ENCODE assay signal across 19 cellular contexts in genomic region chr4:24044610-24045589, GRCh38.
A peak's percentile ranks its signal among the peaks of the same experiment; 100 is the strongest.
DNase-seq lines count a peak whose midpoint lies in the region; ATAC-seq, FAIRE-seq and TF ChIP-seq lines count a peak whose summit lies in the region.
"Had no signal": no experiment of that assay in that cellular context is flagged by ENCODE, and none has a peak within 500 bp of the region (broad histone marks: within the 10 kb centered on the region; RNA-seq: fewer than 3 reads in every experiment).

No MANE protein-coding gene starts in this region.

- CTCF ChIA-PET in A549 (lab: Yijun Ruan, JAX) (no interaction called here), H1 (lab: Charles Lee; ENCODE audit: partially characterized antibody) (interaction anchor here (0.6 to 4.1 kb wide), 6 partner anchors 8 to 374 kb away, joined by 3 to 30 read pairs (median 3); no protein-coding TSS in a partner anchor)

- no peak overlapping the region for H3K27ac Mint-ChIP-seq in H9
- no peak overlapping the region for H3K27ac Mint-ChIP-seq in activated naive CD4-positive, alpha-beta T cell treated with anti-CD3 and anti-CD28 coated beads, Interleukin-2, amount 50 U/mL, for 72 hours
- H3K27ac Mint-ChIP-seq: CD4-positive, alpha-beta T cell had no signal

- H3K4me2 ChIP-seq in A549, result no peak overlapping the region
- no peak overlapping the region for H3K4me2 ChIP-seq in H9 (ENCODE audit: insufficient read depth, insufficient read length, low read length)
- H3K4me2 ChIP-seq in H1 (ENCODE audit: insufficient read depth in 1 of 2, low read depth in 2 of 2, low read length in 2 of 2), result no peak overlapping the region
- no peak overlapping the region for H3K4me2 ChIP-seq in neuronal stem cell (ENCODE audit: insufficient read depth, low read length, poor library complexity, severe bottlenecking)
- H3K4me2 ChIP-seq: KMS-11 had no signal

- H3K9me3 Mint-ChIP-seq in H9, result no peaks in the 10 kb centered on the region
- peaks cover 0 to 3% of the 10 kb centered on the region in 2 donors for H3K9me3 Mint-ChIP-seq in activated naive CD4-positive, alpha-beta T cell treated with anti-CD3 and anti-CD28 coated beads, Interleukin-2, amount 50 U/mL, for 72 hours
- H3K9me3 Mint-ChIP-seq: CD4-positive, alpha-beta T cell had no signal

- H3K36me3 ChIP-seq in H1 (ENCODE audit: control insufficient read depth in 2 of 4, insufficient read depth in 4 of 4, low read length in 3 of 4), result no peaks in the 10 kb centered on the region
- no peaks in the 10 kb centered on the region for H3K36me3 ChIP-seq in neuronal stem cell (replicated peaks in 1 of 2; ENCODE audit: control insufficient read depth in 2 of 2, insufficient read depth in 2 of 2, low read length in 2 of 2)
- H3K36me3 ChIP-seq: HAP-1 had no signal

- H4K20me1 ChIP-seq in H9 (ENCODE audit: control insufficient read depth, insufficient read depth, insufficient read length) (no peaks in the 10 kb centered on the region), H1 (replicated peaks in 1 of 2; ENCODE audit: control insufficient read depth in 1 of 2, insufficient read depth in 2 of 2, low read length in 2 of 2) (no peaks in the 10 kb centered on the region)

- no peak overlapping the region for H2BK5ac ChIP-seq in H9 (ENCODE audit: insufficient read length, low read length)
- H2BK5ac ChIP-seq in H1 (ENCODE audit: low read depth, low read length), result no peak overlapping the region
- no peak overlapping the region for H2BK5ac ChIP-seq in neuronal stem cell (ENCODE audit: low read length)

- 26% methylated on average over 5 of the region's 5 CpGs for WGBS in A549 (ENCODE audit: missing lambda C conversion rate)
- WGBS in H9 (ENCODE audit: extremely low coverage, insufficient read length, low lambda C conversion rate), result no CpG with 5 or more reads among the region's 5 CpGs
- 76% methylated on average over 5 of the region's 5 CpGs; no CpG with 5 or more reads in 1 of the 2 experiments for WGBS in H1 (ENCODE audit: extremely low coverage in 1 of 2, insufficient coverage in 1 of 2, insufficient read length in 1 of 2, insufficient replicate concordance in 2 of 2, low coverage in 1 of 2, low lambda C conversion rate in 2 of 2, missing lambda C conversion rate in 1 of 2), 2 experiments
- no CpG with 5 or more reads among the region's 5 CpGs for WGBS in neuronal stem cell (ENCODE audit: extremely low coverage in 2 of 2, insufficient read length in 2 of 2, insufficient replicate concordance in 1 of 2), 2 donors

- TF ChIP-seq CTCF in A549 (IDR thresholded peaks at IDR 0.05) (no peak), H9 (conservative IDR thresholded peaks at IDR 0.05) (peak; percentile 56), H1 (IDR thresholded peaks at IDR 0.05; ENCODE audit: control extremely low read depth in 1 of 3, insufficient read depth in 1 of 3, low read depth in 1 of 3, low read length in 3 of 3) (peak in 1 of 3 experiments; percentile 25; a peak in 2 of 4 replicates)

- H2BK120ac ChIP-seq in H9 (ENCODE audit: low read depth, low read length, poor library complexity, severe bottlenecking) (no peak overlapping the region), H1 (replicated peaks; ENCODE audit: low read depth, low read length) (no peak overlapping the region), neuronal stem cell (ENCODE audit: low read depth, low read length) (no peak overlapping the region)

- no peak overlapping the region for H3K4ac ChIP-seq in H9 (ENCODE audit: low read depth, low read length)
- H3K4ac ChIP-seq in H1 (replicated peaks; ENCODE audit: insufficient read length, low read depth, low read length), result no peak overlapping the region
- no peak overlapping the region for H3K4ac ChIP-seq in neuronal stem cell (ENCODE audit: low read length)

- H2BK15ac ChIP-seq in H9 (ENCODE audit: low read depth, low read length), result no peak overlapping the region
- H2BK15ac ChIP-seq in H1 (ENCODE audit: low read length), result no peak overlapping the region
- no peak overlapping the region for H2BK15ac ChIP-seq in neuronal stem cell (ENCODE audit: low read length)

- no peak overlapping the region for H2AK5ac ChIP-seq in H9 (ENCODE audit: insufficient read length, low read length)
- H2AK5ac ChIP-seq in H1 (ENCODE audit: low read depth, low read length), result no peak overlapping the region
- no peak overlapping the region for H2AK5ac ChIP-seq in neuronal stem cell (ENCODE audit: low read depth, low read length)

- H3K9ac ChIP-seq in H9 (ENCODE audit: extremely low read depth, insufficient read length, low read length) (no peak overlapping the region), H1 (replicated peaks in 1 of 4; ENCODE audit: extremely low read depth in 1 of 4, low read depth in 3 of 4, low read length in 3 of 4) (no peak overlapping the region), neuronal stem cell (ENCODE audit: low read depth, low read length, poor library complexity) (no peak overlapping the region)
- H3K9ac ChIP-seq: KMS-11 had no signal

- TF ChIP-seq RAD21 in A549 (conservative IDR thresholded peaks at IDR 0.05 in 1 of 2, IDR thresholded peaks at IDR 0.05 in 1 of 2), result no peak
- 0 out of 4 replicates have a peak, but pooled peaks have one; percentile 11 to 22 for TF ChIP-seq RAD21 in H1 (IDR thresholded peaks at IDR 0.05 in 1 of 2, conservative IDR thresholded peaks at IDR 0.05 in 1 of 2; ENCODE audit: low read depth in 2 of 2, low read length in 2 of 2)

- no peak overlapping the region for H3T11ph ChIP-seq in H9 (ENCODE audit: low read length)

- TF ChIP-seq POLR2A in A549 (IDR thresholded peaks at IDR 0.05; ENCODE audit: low read length) (no peak), H1 (IDR thresholded peaks at IDR 0.05; ENCODE audit: control extremely low read depth in 1 of 2, low read depth in 2 of 2, low read length in 2 of 2) (no peak)

- POLR2A ChIA-PET in A549 (lab: Yijun Ruan, JAX), result no interaction called here
- POLR2A ChIA-PET in H1 (lab: Charles Lee; ENCODE audit: partially characterized antibody), result no interaction called here

- H3K23me2 ChIP-seq in H9 (ENCODE audit: insufficient read length, low read depth, low read length, poor library complexity, severe bottlenecking) (no peaks in the 10 kb centered on the region), H1 (ENCODE audit: low read depth, low read length) (no peaks in the 10 kb centered on the region)

- ATAC-seq in A549 (no peak), HG03469 (IDR thresholded peaks at IDR 0.05; ENCODE audit: unreplicated experiment) (no peak)
- no peak for ATAC-seq in activated naive CD4-positive, alpha-beta T cell treated with anti-CD3 and anti-CD28 coated beads, Interleukin-2, amount 50 U/mL, for 72 hours

- H3K9me3 ChIP-seq in A549 (no peaks in the 10 kb centered on the region), H9 (ENCODE audit: control insufficient read depth, low read depth, low read length) (no peaks in the 10 kb centered on the region), H1 (ENCODE audit: insufficient read depth in 2 of 2, low read depth in 1 of 2, low read length in 1 of 2) (no peaks in the 10 kb centered on the region), neuronal stem cell (replicated peaks in 1 of 2; ENCODE audit: control insufficient read depth in 2 of 2, insufficient read depth in 1 of 2, low read depth in 1 of 2, low read length in 2 of 2) (no peaks in the 10 kb centered on the region)
- H3K9me3 ChIP-seq: HAP-1 had no signal

- DNase-seq in A549 (ENCODE audit: low read depth in 1 of 2, low spot score in 1 of 2) (no peak), H9 (no peak), H1 (ENCODE audit: low read depth in 1 of 2, low spot score in 2 of 2) (no peak), neuronal stem cell (ENCODE audit: low spot score) (no peak)
- no peak for DNase-seq in stimulated activated CD4-positive, alpha-beta T cell treated with anti-CD3 and anti-CD28 coated beads, Interleukin-1b, Interleukin-23, amount 100 ng/mL, for 48 hours
- DNase-seq in activated naive CD4-positive, alpha-beta T cell treated with anti-CD3 and anti-CD28 coated beads, Interleukin-2, amount 50 U/mL, for 72 hours (ENCODE audit: low spot score in 2 of 2), result no peak
- DNase-seq: ACHN; AML-193; CD4-positive, alpha-beta T cell; DMS53; NCI-H1048; NCI-H1436 treated with DMSO at 0.1 percent for 48 hours; NCI-H2029 treated with DMSO at 0.1 percent for 48 hours; NCI-H510A; SHP77 treated with DMSO at 0.1 percent for 48 hours had no signal

- no peak overlapping the region for H2BK12ac ChIP-seq in H9 (ENCODE audit: insufficient read length, low read depth, low read length)
- no peak overlapping the region for H2BK12ac ChIP-seq in H1 (ENCODE audit: low read depth, low read length)
- no peak overlapping the region for H2BK12ac ChIP-seq in neuronal stem cell (ENCODE audit: low read length)

- H2AFZ ChIP-seq in H9 (ENCODE audit: low read length) (no peak overlapping the region), H1 (ENCODE audit: low read length) (peak overlapping the region; percentile 31; the same call in 1 of the 2 replicates), neuronal stem cell (ENCODE audit: low read length) (peak overlapping the region; percentile 52)

- FAIRE-seq in A549 (lab: Jason Lieb, UNC) (no peak), H1 (lab: Jason Lieb, UNC) (no peak)
- FAIRE-seq: GM19239 had no signal

- H2BK20ac ChIP-seq in H9 (ENCODE audit: low read depth, low read length, poor library complexity, severe bottlenecking) (no peak overlapping the region), H1 (ENCODE audit: low read length) (no peak overlapping the region)

- H4K8ac ChIP-seq in H9 (replicated peaks; ENCODE audit: insufficient read length, low read depth, low read length) (no peak overlapping the region), H1 (ENCODE audit: extremely low read depth, insufficient read depth, low read length) (no peak overlapping the region), neuronal stem cell (ENCODE audit: low read depth, low read length) (no peak overlapping the region)

- H4K5ac ChIP-seq in H9 (ENCODE audit: insufficient read length, low read depth, low read length), result no peak overlapping the region
- H4K5ac ChIP-seq in H1 (ENCODE audit: insufficient read length, low read depth, low read length), result no peak overlapping the region

- no peaks in the 10 kb centered on the region for H3K36me3 Mint-ChIP-seq in H9 (ENCODE audit: insufficient read depth in 1 of 3, low read depth in 3 of 3)
- no peaks in the 10 kb centered on the region for H3K36me3 Mint-ChIP-seq in activated naive CD4-positive, alpha-beta T cell treated with anti-CD3 and anti-CD28 coated beads, Interleukin-2, amount 50 U/mL, for 72 hours

- H3K79me1 ChIP-seq in H9 (ENCODE audit: insufficient read depth, low read depth, low read length, poor library complexity, severe bottlenecking), result no peaks in the 10 kb centered on the region
- no peaks in the 10 kb centered on the region for H3K79me1 ChIP-seq in H1 (ENCODE audit: low read depth, low read length)
- H3K79me1 ChIP-seq in neuronal stem cell (ENCODE audit: low read depth, low read length), result no peaks in the 10 kb centered on the region

- H3K27me3 ChIP-seq in H9 (ENCODE audit: insufficient read depth, low read length) (no peaks in the 10 kb centered on the region), H1 (replicated peaks in 1 of 4; ENCODE audit: control insufficient read depth in 3 of 4, extremely low read depth in 1 of 4, insufficient read depth in 3 of 4, low read length in 3 of 4) (no peaks in the 10 kb centered on the region), neuronal stem cell (ENCODE audit: control insufficient read depth in 3 of 3, insufficient read depth in 3 of 3, low read depth in 1 of 3, low read length in 3 of 3) (no peaks in the 10 kb centered on the region)

- TF ChIP-seq EP300 in A549 (IDR thresholded peaks at IDR 0.05) (no peak), H1 (IDR thresholded peaks at IDR 0.05; ENCODE audit: borderline replicate concordance in 1 of 2, low read depth in 2 of 2, low read length in 2 of 2) (no peak)

- H3K4me1 ChIP-seq in A549, result no peaks in the 10 kb centered on the region
- no peaks in the 10 kb centered on the region for H3K4me1 ChIP-seq in H9 (ENCODE audit: insufficient read depth, low read length)
- no peaks in the 10 kb centered on the region for H3K4me1 ChIP-seq in H1 (replicated peaks in 1 of 4; ENCODE audit: control insufficient read depth in 3 of 4, insufficient read depth in 4 of 4, low read length in 3 of 4)
- H3K4me1 ChIP-seq in neuronal stem cell (ENCODE audit: control insufficient read depth in 2 of 2, insufficient read depth in 1 of 2, low read depth in 1 of 2, low read length in 2 of 2), result peaks cover 0 to 2% of the 10 kb centered on the region in 2 donors
- H3K4me1 ChIP-seq: HAP-1 had no signal

- no peak overlapping the region for H3K56ac ChIP-seq in H9 (ENCODE audit: insufficient read length, low read depth, low read length)
- no peak overlapping the region for H3K56ac ChIP-seq in H1 (replicated peaks; ENCODE audit: insufficient read length, low read depth, low read length)

- H3K4me3 Mint-ChIP-seq in H9, result no peak overlapping the region
- H3K4me3 Mint-ChIP-seq: CD4-positive, alpha-beta T cell had no signal

- H3K23ac ChIP-seq in H9 (ENCODE audit: insufficient read length, low read depth, low read length) (no peak overlapping the region), H1 (ENCODE audit: insufficient read length) (no peak overlapping the region), neuronal stem cell (ENCODE audit: low read depth, low read length, poor library complexity) (no peak overlapping the region)

- H3K27ac ChIP-seq in A549, result no peak overlapping the region
- no peak overlapping the region for H3K27ac ChIP-seq in H9 (ENCODE audit: insufficient read length, low read depth, low read length)
- H3K27ac ChIP-seq in H1 (ENCODE audit: low read depth, low read length), result no peak overlapping the region
- no peak overlapping the region for H3K27ac ChIP-seq in neuronal stem cell (replicated peaks; ENCODE audit: low read length)
- H3K27ac ChIP-seq: KMS-11 had no signal

- no peak overlapping the region for H4K91ac ChIP-seq in H9 (ENCODE audit: insufficient read length, low read depth, low read length)
- H4K91ac ChIP-seq in H1 (replicated peaks; ENCODE audit: insufficient read length, low read length), result no peak overlapping the region
- H4K91ac ChIP-seq in neuronal stem cell (ENCODE audit: low read depth, low read length, poor library complexity), result no peak overlapping the region

- H3K14ac ChIP-seq in H9 (ENCODE audit: insufficient read depth, low read length), result no peak overlapping the region
- H3K14ac ChIP-seq in H1 (ENCODE audit: insufficient read length), result no peak overlapping the region
- no peak overlapping the region for H3K14ac ChIP-seq in neuronal stem cell (ENCODE audit: low read length)

- 0 out of 4 replicates have a peak, but pooled peaks cover 0 to 2% of the 10 kb centered on the region in 2 experiments for H3K4me1 Mint-ChIP-seq in H9

- H3K79me2 ChIP-seq in H9 (ENCODE audit: insufficient read depth, low read length), result no peaks in the 10 kb centered on the region
- H3K79me2 ChIP-seq in H1 (ENCODE audit: control insufficient read depth in 1 of 2, insufficient read depth in 2 of 2, low read length in 2 of 2), result no peaks in the 10 kb centered on the region

- no peaks in the 10 kb centered on the region for H3K27me3 Mint-ChIP-seq in H9 (ENCODE audit: low read depth)
- H3K27me3 Mint-ChIP-seq: CD4-positive, alpha-beta T cell had no signal

- H3K4me3 ChIP-seq in A549 (no peak overlapping the region), H1 (ENCODE audit: extremely low read depth in 1 of 4, insufficient read depth in 2 of 4, low read depth in 3 of 4, low read length in 4 of 4) (no peak overlapping the region), neuronal stem cell (ENCODE audit: low read length in 2 of 2) (no peak overlapping the region)
- H3K4me3 ChIP-seq: HAP-1 had no signal

- H3K18ac ChIP-seq in H9 (ENCODE audit: insufficient read length, low read depth, low read length) (no peak overlapping the region), H1 (ENCODE audit: extremely low read depth, low read length) (no peak overlapping the region), neuronal stem cell (ENCODE audit: low read length) (no peak overlapping the region)

Comparison
In these comparisons a context has a peak if more than half of its experiments do, and no peak if none do; other contexts are left out.
1. Of the 18 proteins assayed by ChIP-seq in both H1 and A549: peak only in H1: RAD21; only in A549: MAFK; in both: none; in neither: 15; mixed calls (peak in some experiments, not most) for 1.